Comparison of ENCODE assay signal across 9 cellular contexts in the genomic region with DNA sequence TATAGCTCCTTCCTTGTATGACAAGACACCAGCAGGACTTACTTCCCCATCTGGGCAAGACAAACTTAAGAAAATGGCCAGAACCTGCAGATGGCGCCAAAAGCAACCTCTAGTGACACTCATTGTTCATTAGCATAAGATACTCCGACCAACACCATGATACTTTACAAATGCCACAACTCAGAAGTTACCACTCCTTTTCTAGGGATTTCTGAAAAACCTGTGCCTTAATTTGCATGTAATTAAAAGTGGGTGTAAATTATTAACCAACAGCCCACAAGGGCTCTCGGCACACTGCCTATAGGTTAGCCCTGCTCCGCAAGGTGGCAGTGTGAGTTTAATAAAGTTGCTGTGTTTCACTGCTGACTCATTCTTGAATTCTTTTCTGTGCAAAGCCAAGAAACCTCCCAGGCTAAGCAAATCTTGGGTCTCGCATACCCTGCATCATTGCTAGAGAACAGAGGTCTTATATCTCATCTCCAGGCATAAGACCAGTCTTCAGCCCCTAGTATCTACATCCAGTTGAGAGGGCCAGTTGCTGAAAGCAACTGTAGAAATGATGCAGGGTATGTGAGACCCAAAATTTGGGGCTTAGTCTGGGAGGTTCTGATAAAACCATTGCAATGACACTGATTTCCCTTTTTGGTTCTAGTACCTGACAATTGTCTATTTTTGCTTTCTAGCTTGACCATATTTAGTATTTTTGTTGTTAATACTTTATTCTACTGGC.
DNase-seq lines count a peak whose midpoint lies in the region; ATAC-seq, FAIRE-seq and TF ChIP-seq lines count a peak whose summit lies in the region.
"Had no signal": no experiment of that assay in that cellular context is flagged by ENCODE, and none has a peak within 500 bp of the region (broad histone marks: within the 10 kb centered on the region; RNA-seq: fewer than 3 reads in every experiment).

No MANE protein-coding gene starts in this region.

- CTCF ChIA-PET in PC-9 (lab: Charles Lee): interaction anchor here (0.5 to 1.5 kb wide), 13 partner anchors 31 to 878 kb away, joined by 3 to 10 read pairs (median 4); no protein-coding TSS in a partner anchor

- no peaks in the 10 kb centered on the region for H3K27me3 Mint-ChIP-seq in activated T-cell treated with anti-CD3 and anti-CD28 coated beads, Interleukin-2, amount 50 U/mL, for 72 hours (ENCODE audit: low read depth)

- peaks cover 0 to 2% of the 10 kb centered on the region in 2 donors for H3K36me3 Mint-ChIP-seq in activated T-cell treated with anti-CD3 and anti-CD28 coated beads, Interleukin-2, amount 50 U/mL, for 72 hours (ENCODE audit: insufficient read depth in 2 of 2)

- H3K27me3 ChIP-seq in PC-9 (ENCODE audit: insufficient read depth, low read depth): no peaks in the 10 kb centered on the region

- peak overlapping the region in 1 of 2 donors; percentile 65 for H3K4me3 Mint-ChIP-seq in activated T-cell treated with anti-CD3 and anti-CD28 coated beads, Interleukin-2, amount 50 U/mL, for 72 hours

- POLR2A ChIA-PET in PC-9 (lab: Charles Lee; ENCODE audit: unreplicated experiment): interaction anchor here (0.6 kb wide), 1 partner anchor 151 kb away, joined by 3 read pairs; no protein-coding TSS in a partner anchor

- H4K20me1 ChIP-seq in PC-9 (ENCODE audit: insufficient read depth): 0 out of 2 replicates have a peak, but pooled peaks cover 4% of the 10 kb centered on the region

- H3K27ac ChIP-seq in PC-9: no peak overlapping the region

- H3K4me3 ChIP-seq in PC-9: no peak overlapping the region
- peak overlapping the region; percentile 30 for H3K4me3 ChIP-seq in retinal pigment epithelial cell (ENCODE audit: low read length)

- no peak overlapping the region for H3K27ac Mint-ChIP-seq in activated T-cell treated with anti-CD3 and anti-CD28 coated beads, Interleukin-2, amount 50 U/mL, for 72 hours

- peaks cover 15% of the 10 kb centered on the region; the same call in 1 of the 2 replicates for H3F3A ChIP-seq in PC-9 (ENCODE audit: insufficient read depth, low read depth)

- intact Hi-C loops in PC-9 (cut with micrococcal nuclease; ENCODE audit: unreplicated experiment): loop anchor here (1.0 to 5.0 kb wide), 3 partner anchors 99 to 316 kb away; partner anchors contain the start of gene CDKN2C

- H3K79me2 ChIP-seq in PC-9 (ENCODE audit: low read depth): peaks cover 44% of the 10 kb centered on the region

- peaks cover 11% of the 10 kb centered on the region for H3K4me1 Mint-ChIP-seq in activated T-cell treated with anti-CD3 and anti-CD28 coated beads, Interleukin-2, amount 50 U/mL, for 72 hours (ENCODE audit: low read depth)

- DNase-seq in D721Med (ENCODE audit: insufficient read length, low spot score) (no peak), PC-9 (peak; percentile 49 to 63), globus pallidus (ENCODE audit: low spot score) (peak; percentile 40), retinal pigment epithelial cell (ENCODE audit: low read depth) (no peak), DMS79 (lab: John Stamatoyannopoulos, UW) (no peak)
- DNase-seq in activated T-cell treated with anti-CD3 and anti-CD28 coated beads, Interleukin-2, amount 50 U/mL, for 72 hours: peak; percentile 62 to 63

- ATAC-seq in GM19395 (IDR thresholded peaks at IDR 0.05; ENCODE audit: unreplicated experiment) (peak; percentile 97), HG03439 (IDR thresholded peaks at IDR 0.05; ENCODE audit: unreplicated experiment) (peak; percentile 92)
- peak; percentile 72 to 91 for ATAC-seq in activated T-cell treated with anti-CD3 and anti-CD28 coated beads, Interleukin-2, amount 50 U/mL, for 72 hours (replicated peaks in 1 of 2)

- no peak overlapping the region for H2AFZ ChIP-seq in PC-9

- H3K9me3 Mint-ChIP-seq in activated T-cell treated with anti-CD3 and anti-CD28 coated beads, Interleukin-2, amount 50 U/mL, for 72 hours: no peaks in the 10 kb centered on the region

- no peaks in the 10 kb centered on the region for H3K4me1 ChIP-seq in PC-9 (replicated peaks; ENCODE audit: insufficient read depth)

- FAIRE-seq in D721Med (lab: Jason Lieb, UNC): no peak
- FAIRE-seq: endometrium had no signal

- peak; percentile 38 for TF ChIP-seq CTCF in D721Med (IDR thresholded peaks at IDR 0.05; ENCODE audit: insufficient read depth, missing control alignments)
- TF ChIP-seq CTCF in PC-9 (conservative IDR thresholded peaks at IDR 0.05): peak; percentile 61; the same call in 1 of the 2 replicates
- peak; percentile 70 for TF ChIP-seq CTCF in retinal pigment epithelial cell (conservative IDR thresholded peaks at IDR 0.05; ENCODE audit: low read depth, low read length)

- no TSS peak for BruUV-seq in PC-9 (replicated peaks; lab: Mats Ljungman, UMichigan)

- H3K4me2 ChIP-seq in PC-9: no peak overlapping the region

- no peaks in the 10 kb centered on the region for H3K36me3 ChIP-seq in PC-9 (ENCODE audit: low read depth)

- no peaks in the 10 kb centered on the region for H3K9me3 ChIP-seq in PC-9 (ENCODE audit: insufficient read depth, low read depth)

- no peaks in the 10 kb centered on the region for H3K9me2 ChIP-seq in PC-9 (ENCODE audit: insufficient read depth)

Comparison
In these comparisons a context has a peak if more than half of its experiments do, and no peak if none do; other contexts are left out.
1. DNase-seq: peak in PC-9 (2 of 2), activated T-cell treated with anti-CD3 and anti-CD28 coated beads, Interleukin-2, amount 50 U/mL, for 72 hours (2 of 2) and globus pallidus (single experiment); none in D721Med (single experiment), retinal pigment epithelial cell (single experiment) and DMS79 (single experiment).
2. Peak in every context shown above with its lines, with median percentiles within 50 percentile points of each other: CTCF ChIP-seq and ATAC-seq.